In the genomic region with DNA sequence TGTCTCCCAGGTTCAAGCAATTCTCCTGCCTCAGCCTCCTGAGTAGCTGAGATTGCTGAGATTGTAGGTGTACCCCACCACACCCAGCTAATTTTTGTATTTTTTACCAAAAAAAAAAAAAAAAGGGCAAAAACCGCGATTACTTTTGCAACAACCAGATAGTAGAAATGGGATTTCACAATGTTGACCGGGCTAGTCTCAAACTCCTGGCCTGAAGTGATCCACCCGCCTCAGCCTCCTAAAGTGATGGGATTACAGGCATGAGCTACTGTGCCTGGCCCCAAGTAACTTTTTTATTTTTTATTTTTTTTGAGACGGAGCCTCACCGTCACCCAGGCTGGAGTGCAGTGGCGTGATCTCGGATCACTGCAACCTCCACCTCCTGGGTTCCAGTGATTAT, we compare ENCODE assay signal across 2 cellular contexts.
DNase-seq lines count a peak whose midpoint lies in the region; ATAC-seq lines count a peak whose summit lies in the region.
"Not testable (repeated sequence)": the region's sequence is repeated elsewhere in the genome, so short reads cannot be mapped to it uniquely, and the experiment has no call there.

No MANE protein-coding gene starts in this region.

- peak; percentile 63 for ATAC-seq in left lobe of liver

- peak; percentile 27 for DNase-seq in MV-4-11 (lab: John Stamatoyannopoulos, UW)
- DNase-seq in left lobe of liver (ENCODE audit: low spot score): not testable (repeated sequence)
